In genomic region chr7:93147358-93147757, GRCh38 we compare ENCODE assay signal across 8 cellular contexts. TPM values are rescaled to one million over a fixed set of nuclear protein-coding genes. Genes with fewer than 3 reads are reported as not detected.
DNase-seq lines count a peak whose midpoint lies in the region; ATAC-seq and TF ChIP-seq lines count a peak whose summit lies in the region.

No MANE protein-coding gene starts in this region.

- no peaks in the 10 kb centered on the region for H3K9me3 ChIP-seq in esophagus muscularis mucosa
- no peaks in the 10 kb centered on the region for H3K9me3 ChIP-seq in prostate gland
- no peaks in the 10 kb centered on the region for H3K9me3 ChIP-seq in Caco-2

- H3K9me3 Mint-ChIP-seq in activated CD4-positive, alpha-beta memory T cell treated with anti-CD3 and anti-CD28 coated beads for 36 hours, result no peaks in the 10 kb centered on the region
- H3K9me3 Mint-ChIP-seq in Caco-2 (ENCODE audit: unreplicated experiment), result no peaks in the 10 kb centered on the region

- DNase-seq in GM06990 (ENCODE audit: extremely low read depth, insufficient read length), result no peak
- DNase-seq in LNCaP clone FGC (ENCODE audit: low read depth), result no peak
- DNase-seq in activated CD4-positive, alpha-beta memory T cell treated with anti-CD3 and anti-CD28 coated beads for 36 hours, result peak; percentile 55
- DNase-seq in esophagus muscularis mucosa (ENCODE audit: extremely low spot score), result no peak
- DNase-seq in prostate gland (ENCODE audit: low spot score), result peak; percentile 9
- no peak for DNase-seq in Caco-2
- no peak for DNase-seq in NCI-H2107 treated with DMSO at 0.1 percent for 48 hours (lab: John Stamatoyannopoulos, UW; ENCODE audit: unreplicated experiment)

- no TSS peak for BruUV-seq in Caco-2 (replicated peaks; lab: Mats Ljungman, UMichigan)

- TF ChIP-seq CTCF in GM06990 (IDR thresholded peaks at IDR 0.05; ENCODE audit: insufficient read depth, low read length, poor library complexity, severe bottlenecking), result no peak
- TF ChIP-seq CTCF in LNCaP clone FGC (IDR thresholded peaks at IDR 0.05; ENCODE audit: control insufficient read depth, extremely low read depth, insufficient read depth), result no peak
- TF ChIP-seq CTCF in esophagus muscularis mucosa (IDR thresholded peaks at IDR 0.05), result no peak
- TF ChIP-seq CTCF in prostate gland (IDR thresholded peaks at IDR 0.05), result no peak
- TF ChIP-seq CTCF in Caco-2 (IDR thresholded peaks at IDR 0.05; ENCODE audit: insufficient read depth in 1 of 2, low read depth in 1 of 2, low read length in 1 of 2, severe bottlenecking in 1 of 2, unreplicated experiment in 1 of 2), result no peak

- H3K27me3 ChIP-seq in GM06990 (replicated peaks; ENCODE audit: control insufficient read depth, insufficient read depth, low read length) (no peaks in the 10 kb centered on the region), esophagus muscularis mucosa (no peaks in the 10 kb centered on the region), prostate gland (replicated peaks; ENCODE audit: insufficient read depth) (no peaks in the 10 kb centered on the region), Caco-2 (replicated peaks; ENCODE audit: control insufficient read depth, insufficient read depth, low read length) (no peaks in the 10 kb centered on the region)

- H3K4me3 ChIP-seq in GM06990 (replicated peaks; ENCODE audit: low read depth, low read length), result peak overlapping the region; percentile 79
- 0 out of 2 replicates have a peak overlapping the region, but pooled peaks have one; percentile 8 for H3K4me3 ChIP-seq in LNCaP clone FGC (ENCODE audit: low read depth, low read length)
- peak overlapping the region; percentile 46 to 61 (median 50) for H3K4me3 ChIP-seq in esophagus muscularis mucosa
- peak overlapping the region; percentile 17 to 18 for H3K4me3 ChIP-seq in prostate gland
- H3K4me3 ChIP-seq in Caco-2 (ENCODE audit: low read depth, low read length), result no peak overlapping the region

- 21% methylated on average over 3 of the region's 3 CpGs for WGBS in esophagus muscularis mucosa
- WGBS in prostate gland, result 10% methylated on average over 3 of the region's 3 CpGs

- TF ChIP-seq POLR2A in esophagus muscularis mucosa (IDR thresholded peaks at IDR 0.05; ENCODE audit: low read depth) (no peak), prostate gland (IDR thresholded peaks at IDR 0.05) (no peak)

- TF ChIP-seq EP300 in esophagus muscularis mucosa (IDR thresholded peaks at IDR 0.05), result no peak

- peak overlapping the region; percentile 84 for H3K4me3 Mint-ChIP-seq in activated CD4-positive, alpha-beta memory T cell treated with anti-CD3 and anti-CD28 coated beads for 36 hours
- no peak overlapping the region for H3K4me3 Mint-ChIP-seq in Caco-2 (ENCODE audit: unreplicated experiment)

- peaks cover 3 to 24% (median 12%) of the 10 kb centered on the region in 4 donors for H3K4me1 ChIP-seq in esophagus muscularis mucosa
- H3K4me1 ChIP-seq in prostate gland (replicated peaks), result no peaks in the 10 kb centered on the region
- H3K4me1 ChIP-seq in Caco-2, result peaks cover 8% of the 10 kb centered on the region

- H3K4me1 Mint-ChIP-seq in activated CD4-positive, alpha-beta memory T cell treated with anti-CD3 and anti-CD28 coated beads for 36 hours (ENCODE audit: low read depth), result peaks cover 27% of the 10 kb centered on the region
- H3K4me1 Mint-ChIP-seq in Caco-2 (ENCODE audit: low read depth, unreplicated experiment), result peaks cover 19% of the 10 kb centered on the region

- H3K27ac ChIP-seq in esophagus muscularis mucosa (replicated peaks in 1 of 4), result peak overlapping the region; percentile 18 to 56 (median 46)
- H3K27ac ChIP-seq in prostate gland, result no peak overlapping the region

- peaks cover 20% of the 10 kb centered on the region for H3K36me3 Mint-ChIP-seq in activated CD4-positive, alpha-beta memory T cell treated with anti-CD3 and anti-CD28 coated beads for 36 hours
- H3K36me3 Mint-ChIP-seq in Caco-2 (ENCODE audit: insufficient read depth, unreplicated experiment), result no peaks in the 10 kb centered on the region

- no peaks in the 10 kb centered on the region for H3K27me3 Mint-ChIP-seq in activated CD4-positive, alpha-beta memory T cell treated with anti-CD3 and anti-CD28 coated beads for 36 hours
- H3K27me3 Mint-ChIP-seq in Caco-2 (ENCODE audit: insufficient read depth, unreplicated experiment), result no peaks in the 10 kb centered on the region

- H3K36me3 ChIP-seq in GM06990 (ENCODE audit: control insufficient read depth, insufficient read depth, low read length) (peaks cover 5% of the 10 kb centered on the region), esophagus muscularis mucosa (peaks cover 6 to 24% (median 20%) of the 10 kb centered on the region in 4 donors), prostate gland (no peaks in the 10 kb centered on the region), Caco-2 (ENCODE audit: control insufficient read depth, insufficient read depth, low read length) (no peaks in the 10 kb centered on the region)

- CTCF ChIA-PET in activated CD4-positive, alpha-beta memory T cell treated with anti-CD3 and anti-CD28 coated beads for 36 hours (lab: Charles Lee), result interaction anchor here (1.8 kb wide), 1 partner anchor 81 kb away, joined by 6 read pairs; no protein-coding TSS in a partner anchor
- CTCF ChIA-PET in Caco-2 (lab: Charles Lee), result no interaction called here

- intact Hi-C loops in activated CD4-positive, alpha-beta memory T cell treated with anti-CD3 and anti-CD28 coated beads for 36 hours (cut with micrococcal nuclease), result loop anchor here (1.0 to 5.0 kb wide), 2 partner anchors 40 to 85 kb away; partner anchors contain the start of gene VPS50
- intact Hi-C loops in esophagus muscularis mucosa (cut with DNase I) (no loop called here), prostate gland (cut with DNase I) (no loop called here), Caco-2 (cut with micrococcal nuclease; ENCODE audit: unreplicated experiment) (no loop called here)

- POLR2A ChIA-PET in activated CD4-positive, alpha-beta memory T cell treated with anti-CD3 and anti-CD28 coated beads for 36 hours (lab: Charles Lee), result no interaction called here
- POLR2A ChIA-PET in Caco-2 (lab: Charles Lee), result no interaction called here

- peak overlapping the region; percentile 82 for H3K27ac Mint-ChIP-seq in activated CD4-positive, alpha-beta memory T cell treated with anti-CD3 and anti-CD28 coated beads for 36 hours
- no peak overlapping the region for H3K27ac Mint-ChIP-seq in Caco-2 (ENCODE audit: unreplicated experiment)

- peak; percentile 89 for ATAC-seq in GM21619 (IDR thresholded peaks at IDR 0.05; ENCODE audit: unreplicated experiment)

RNA-seq across cellular contexts. Expression of gene SAMD9L, which starts 0.8 kb away (rescaled TPM):
- total RNA-seq in activated CD4-positive, alpha-beta memory T cell treated with anti-CD3 and anti-CD28 coated beads for 36 hours, result 10 to 100 TPM; 19.1 to 19.8 TPM
- total RNA-seq in esophagus muscularis mucosa, result 1 to 10 TPM; 3.7 to 6.6 (median 5.0) TPM
- total RNA-seq in prostate gland, result 1 to 10 TPM; 2.2 to 6.2 TPM
- total RNA-seq in Caco-2 (2022), result not detected in 2 replicates

RNA-seq across cellular contexts. Expression of gene SAMD9, which starts 29.6 kb away (rescaled TPM):
- total RNA-seq in activated CD4-positive, alpha-beta memory T cell treated with anti-CD3 and anti-CD28 coated beads for 36 hours, result 1 to 10 TPM; 6.9 to 7.2 TPM
- total RNA-seq in esophagus muscularis mucosa (1 to 10 TPM; 2.7 to 5.0 (median 3.6) TPM), prostate gland (1 to 10 TPM; 4.2 to 6.0 TPM), Caco-2 (2022) (0.32 and 0.64 TPM in 2 replicates)

Comparison
In these comparisons a context has a peak if more than half of its experiments do, and no peak if none do; other contexts are left out.
1. DNase-seq: peak in activated CD4-positive, alpha-beta memory T cell treated with anti-CD3 and anti-CD28 coated beads for 36 hours (single experiment) and prostate gland (single experiment); none in GM06990 (single experiment), LNCaP clone FGC (single experiment), esophagus muscularis mucosa (single experiment), Caco-2 (0 of 2) and NCI-H2107 treated with DMSO at 0.1 percent for 48 hours (single experiment).
2. H3K27ac ChIP-seq: peak in esophagus muscularis mucosa (4 of 4); none in prostate gland (0 of 2).